Comparison of ENCODE assay signal across 7 cellular contexts in the genomic region with DNA sequence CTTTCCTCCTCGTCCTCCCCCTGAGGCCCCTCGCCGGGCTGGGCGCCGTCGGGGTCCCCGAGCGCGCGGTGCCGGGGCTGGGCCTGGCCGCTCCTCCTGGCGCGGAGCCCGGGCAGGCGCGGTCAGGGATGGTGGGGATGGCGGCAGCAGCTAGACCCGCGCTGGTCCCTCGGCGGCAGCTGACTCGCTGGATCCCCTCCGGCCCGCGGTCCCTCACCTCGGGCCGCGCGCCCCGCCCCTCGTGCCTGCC. TPM values are rescaled to one million over a fixed set of nuclear protein-coding genes. Genes with fewer than 3 reads are reported as not detected.
DNase-seq lines count a peak whose midpoint lies in the region; ATAC-seq, FAIRE-seq and TF ChIP-seq lines count a peak whose summit lies in the region.

Gene SLC25A29 (minus strand): TSS at position 189 of the 250 bp plus-strand sequence. CDS start 212 bp downstream, outside the sequence.

- H3K9ac ChIP-seq in HUES64 (ENCODE audit: low read depth, low read length) (peak within 1 kb of the TSS; percentile 95), GM12878 (ENCODE audit: control insufficient read depth, insufficient read depth, low read length) (peak within 1 kb of the TSS; percentile 55)

- TF ChIP-seq POLR2A in GM12878 (IDR thresholded peaks at IDR 0.05; ENCODE audit: low read depth, low read length): peak; percentile 56; the same call in 1 of the 2 replicates

- H3K79me2 ChIP-seq in GM12878 (ENCODE audit: control insufficient read depth, insufficient read depth, low read length): no peaks in the 10 kb centered on the region

- no peaks in the 10 kb centered on the region for H3K27me3 ChIP-seq in HUES64 (ENCODE audit: insufficient read depth, low read length)
- H3K27me3 ChIP-seq in GM12878 (replicated peaks in 1 of 2; ENCODE audit: control insufficient read depth in 2 of 2, insufficient read depth in 2 of 2, low read length in 1 of 2): peaks cover 0 to 5% of the 10 kb centered on the region in 2 experiments; a peak in 1 of 4 replicates
- no peaks in the 10 kb centered on the region for H3K27me3 ChIP-seq in layer of hippocampus (ENCODE audit: control insufficient read depth, insufficient read depth, low read length)

- POLR2A ChIA-PET in GM12878 (lab: Charles Lee): no interaction called here

- peak within 1 kb of the TSS; percentile 92 for H3K4me3 ChIP-seq in HUES64 (ENCODE audit: low read length)
- peak within 1 kb of the TSS; percentile 85 for H3K4me3 ChIP-seq in GM12878

- H3K4me2 ChIP-seq in GM12878 (ENCODE audit: control insufficient read depth, insufficient read depth): peak within 1 kb of the TSS; percentile 97

- under 1% methylated on average over 32 of the region's 32 CpGs for WGBS in HUES64
- 2% methylated on average over 11 of the region's 32 CpGs for WGBS in GM12878 (ENCODE audit: insufficient coverage, insufficient replicate concordance, low lambda C conversion rate, missing lambda C conversion rate)

- ATAC-seq in GM12878: no peak

- intact Hi-C loops in GM12878 (cut with micrococcal nuclease; ENCODE audit: unreplicated experiment): loop anchor here (1.0 kb wide), 1 partner anchor 70 kb away; the partner anchor contains the start of gene WDR25

- in situ Hi-C loops in GM12878 (cut with MboI): no loop called here
- in situ Hi-C loops in GM13977 (cut with MboI; ENCODE audit: low pct_unique_long_range_greater_than_20kb, low sequenced_read_pairs, unreplicated experiment): no loop called here

- H3K27ac ChIP-seq in HUES64 (ENCODE audit: low read depth, low read length) (peak within 1 kb of the TSS; percentile 78), GM12878 (ENCODE audit: control insufficient read depth, insufficient read depth) (no peak within 1 kb of the TSS), layer of hippocampus (ENCODE audit: low read depth, low read length) (peak within 1 kb of the TSS; percentile 88), substantia nigra (ENCODE audit: low read depth, low read length, poor library complexity, severe bottlenecking) (peak within 1 kb of the TSS; percentile 86)

- peaks cover 9% of the 10 kb centered on the region; the same call in 1 of the 2 replicates for H3K4me1 ChIP-seq in HUES64 (ENCODE audit: insufficient read depth, low read length)
- H3K4me1 ChIP-seq in GM12878 (ENCODE audit: control insufficient read depth, insufficient read depth, low read length): no peaks in the 10 kb centered on the region

- H3K36me3 ChIP-seq in HUES64 (ENCODE audit: insufficient read depth, low read length) (0 out of 2 replicates have a peak, but pooled peaks cover 5% of the 10 kb centered on the region), GM12878 (ENCODE audit: control insufficient read depth in 2 of 2, insufficient read depth in 2 of 2, low read length in 1 of 2) (no peaks in the 10 kb centered on the region)

- no peak for TF ChIP-seq RAD21 in GM12878 (IDR thresholded peaks at IDR 0.05; ENCODE audit: insufficient read depth, low read depth, low read length)

- no peak for TF ChIP-seq CTCF in GM12878 (IDR thresholded peaks at IDR 0.05 in 2 of 3, conservative IDR thresholded peaks at IDR 0.05 in 1 of 3; ENCODE audit: control insufficient read depth in 2 of 3, extremely low read depth in 1 of 3, insufficient read depth in 1 of 3, low read depth in 3 of 3, low read length in 3 of 3)
- no peak for TF ChIP-seq CTCF in GM13977 (IDR thresholded peaks at IDR 0.05; ENCODE audit: extremely low read depth, insufficient read depth, missing control alignments)

- TF ChIP-seq EP300 in GM12878 (IDR thresholded peaks at IDR 0.05; ENCODE audit: borderline replicate concordance in 1 of 2, control insufficient read depth in 1 of 2, low read depth in 2 of 2, low read length in 2 of 2): no peak

- CTCF ChIA-PET in GM12878 (lab: Yijun Ruan, JAX): no interaction called here

- no peak for DNase-seq in GM12878 (ENCODE audit: low read depth, low spot score)
- DNase-seq in substantia nigra (lab: John Stamatoyannopoulos, UW): peak in 1 of 49 donors; percentile 99
- DNase-seq in DMS79 treated with DMSO at 0.1 percent for 48 hours (lab: John Stamatoyannopoulos, UW): no peak
- DNase-seq in GM13977 (ENCODE audit: low spot score): no peak
- no peak for DNase-seq in NK-92 (lab: John Stamatoyannopoulos, UW; ENCODE audit: unreplicated experiment)

- no peak for FAIRE-seq in GM12878 (lab: Jason Lieb, UNC)

- H2AFZ ChIP-seq in GM12878 (ENCODE audit: control insufficient read depth, low read depth, low read length): peak within 1 kb of the TSS; percentile 92

- no TSS peak for BruUV-seq in GM12878 (replicated peaks; lab: Mats Ljungman, UMichigan)

- RAD21 ChIA-PET in GM12878 (lab: Charles Lee; ENCODE audit: unreplicated experiment): no interaction called here

- SMC1A ChIA-PET in GM12878 (lab: Charles Lee; ENCODE audit: uncharacterized antibody, unreplicated experiment): no interaction called here

- H4K20me1 ChIP-seq in GM12878 (ENCODE audit: control insufficient read depth, insufficient read depth): no peaks in the 10 kb centered on the region

- H3K9me3 ChIP-seq in HUES64 (ENCODE audit: insufficient read depth, low read depth, low read length) (no peaks in the 10 kb centered on the region), GM12878 (replicated peaks; ENCODE audit: control insufficient read depth, insufficient read depth, low read length) (no peaks in the 10 kb centered on the region)

TF ChIP-seq in GM12878, 131 proteins besides CTCF, POLR2A, EP300 and RAD21 (continues in another document):
- 0 out of 2 replicates have a peak, but pooled peaks have one; percentile 42 for TF ChIP-seq MXI1 (IDR thresholded peaks at IDR 0.05; ENCODE audit: low read depth, low read length)
- TF ChIP-seq MEF2A (IDR thresholded peaks at IDR 0.05; ENCODE audit: insufficient read depth, low read depth, low read length): no peak
- peak; percentile 33; the same call in 1 of the 2 replicates for TF ChIP-seq BACH1 (IDR thresholded peaks at IDR 0.05; ENCODE audit: borderline replicate concordance)
- TF ChIP-seq, protein P1, sequence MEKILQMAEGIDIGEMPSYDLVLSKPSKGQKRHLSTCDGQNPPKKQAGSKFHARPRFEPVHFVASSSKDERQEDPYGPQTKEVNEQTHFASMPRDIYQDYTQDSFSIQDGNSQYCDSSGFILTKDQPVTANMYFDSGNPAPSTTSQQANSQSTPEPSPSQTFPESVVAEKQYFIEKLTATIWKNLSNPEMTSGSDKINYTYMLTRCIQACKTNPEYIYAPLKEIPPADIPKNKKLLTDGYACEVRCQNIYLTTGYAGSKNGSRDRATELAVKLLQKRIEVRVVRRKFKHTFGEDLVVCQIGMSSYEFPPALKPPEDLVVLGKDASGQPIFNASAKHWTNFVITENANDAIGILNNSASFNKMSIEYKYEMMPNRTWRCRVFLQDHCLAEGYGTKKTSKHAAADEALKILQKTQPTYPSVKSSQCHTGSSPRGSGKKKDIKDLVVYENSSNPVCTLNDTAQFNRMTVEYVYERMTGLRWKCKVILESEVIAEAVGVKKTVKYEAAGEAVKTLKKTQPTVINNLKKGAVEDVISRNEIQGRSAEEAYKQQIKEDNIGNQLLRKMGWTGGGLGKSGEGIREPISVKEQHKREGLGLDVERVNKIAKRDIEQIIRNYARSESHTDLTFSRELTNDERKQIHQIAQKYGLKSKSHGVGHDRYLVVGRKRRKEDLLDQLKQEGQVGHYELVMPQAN (conservative IDR thresholded peaks at IDR 0.05): peak; percentile 67
- 0 out of 2 replicates have a peak, but pooled peaks have one; percentile 13 for TF ChIP-seq POLR2AphosphoS5 (IDR thresholded peaks at IDR 0.05; ENCODE audit: low read length)

RNA-seq across cellular contexts. Expression of gene SLC25A29, which starts in this region (rescaled TPM):
- 53.2 TPM for polyA plus RNA-seq in HUES64 (2013, experiment 1 of 2)
- 53.9 TPM for polyA plus RNA-seq in HUES64 (2013, experiment 2 of 2)
- total RNA-seq in GM12878 (2013; cell fraction: nucleolus; rRNA removed): 131 and 162 TPM in 2 replicates
- total RNA-seq in GM12878 (2014; rRNA removed) (10.3 and 12.1 TPM in 2 replicates), GM12878 (2014; rRNA removed; fragmentation: Illumina TruSeq; extraction: Trizol) (3.3 and 3.6 TPM in 2 replicates), GM12878 (2021) (11.6 and 12.3 TPM in 2 replicates)
- 2.8 TPM for polyA plus RNA-seq in GM12878 (2011; ENCODE audit: low read depth)
- polyA plus RNA-seq in GM12878 (2011; rRNA removed) (6.2 and 11.5 TPM in 2 replicates), GM12878 (2014; fragmentation: Illumina TruSeq; extraction: Trizol) (2.0 and 3.4 TPM in 2 replicates), GM12878 (2014; fragmentation: Nextera tagmentation; extraction: Ambion mirVana) (under 1 TPM in 1 of 2 experiments, not detected in 1; 0.42 TPM), GM12878 (2014; rRNA removed) (13.3 and 15.9 TPM in 2 replicates), GM12878 (2016; fragmentation: Nextera tagmentation; extraction: Ambion mirVana) (1 to 10 TPM; 4.0 TPM)
- polyA plus RNA-seq in GM12878 (2011; cell fraction: cytosol; rRNA removed): 12.2 and 21.9 TPM in 2 replicates
- polyA plus RNA-seq in GM12878 (2011; cell fraction: nucleus; rRNA removed): 94.5 and 119 TPM in 2 replicates
- polyA plus RNA-seq in GM12878 (2012): 8.5 and 9.8 TPM in 2 replicates
- polyA minus RNA-seq in GM12878 (2011; rRNA and poly(A)+ RNA removed): 1.6 and 5.5 TPM in 2 replicates
- 1.8 and 4.8 TPM in 2 replicates for polyA minus RNA-seq in GM12878 (2011; cell fraction: cytosol; rRNA and poly(A)+ RNA removed)
- polyA minus RNA-seq in GM12878 (2011; cell fraction: nucleus; rRNA and poly(A)+ RNA removed): 10.3 and 12.6 TPM in 2 replicates
